ENCODE assay signal across 9 cellular contexts in genomic region chr17:81494984-81495383, GRCh38. TPM values are rescaled to one million over a fixed set of nuclear protein-coding genes. Genes with fewer than 3 reads are reported as not detected.
DNase-seq lines count a peak whose midpoint lies in the region; ATAC-seq, FAIRE-seq and TF ChIP-seq lines count a peak whose summit lies in the region.
"Had no signal": no experiment of that assay in that cellular context is flagged by ENCODE, and none has a peak within 500 bp of the region (broad histone marks: within the 10 kb centered on the region; RNA-seq: fewer than 3 reads in every experiment).

No MANE protein-coding gene starts in this region.

- no peak overlapping the region for H3K4me3 Mint-ChIP-seq in immature natural killer cell

- intact Hi-C loops in head of caudate nucleus (cut with DNase I), result no loop called here

- ATAC-seq in GM18505 (IDR thresholded peaks at IDR 0.05; ENCODE audit: unreplicated experiment), result no peak

- FAIRE-seq in HTR-8/SVneo (lab: Jason Lieb, UNC) (peak; percentile 33), frontal cortex (lab: Jason Lieb, UNC) (no peak)

- H3K27me3 Mint-ChIP-seq in immature natural killer cell (ENCODE audit: low read depth in 3 of 3), result peaks cover 4 to 9% (median 5%) of the 10 kb centered on the region in 3 donors

- TF ChIP-seq POLR2A in GM18505 (IDR thresholded peaks at IDR 0.05; ENCODE audit: borderline replicate concordance, extremely low read depth, insufficient read depth, insufficient read length), result no peak

- no peaks in the 10 kb centered on the region for H3K9me3 Mint-ChIP-seq in immature natural killer cell

- DNase-seq in DMS 273 treated with DMSO at 0.1 percent for 48 hours (lab: John Stamatoyannopoulos, UW) (peak; percentile 89), HTR-8/SVneo (ENCODE audit: insufficient read length, low spot score) (no peak), OCI-M1 (lab: John Stamatoyannopoulos, UW) (peak; percentile 47), head of caudate nucleus (peak in 39 of 42 donors; percentile 58 to 91 (median 78)), cerebellum (ENCODE audit: low spot score) (no peak), immature natural killer cell (no peak), frontal cortex (ENCODE audit: low spot score in 2 of 2) (no peak)

- H3K4me1 Mint-ChIP-seq in immature natural killer cell, result no peaks in the 10 kb centered on the region

- no peaks in the 10 kb centered on the region for H3K36me3 Mint-ChIP-seq in immature natural killer cell

- H3K27ac Mint-ChIP-seq in immature natural killer cell, result no peak overlapping the region

RNA-seq across cellular contexts. Expression of gene ACTG1, which starts 17.6 kb away (rescaled TPM):
- total RNA-seq in cerebellum (4,386 TPM), frontal cortex (5,358 TPM)
- 1,000 to 10,000 TPM; 1,637 to 3,074 (median 2,788) TPM for polyA plus RNA-seq in immature natural killer cell

RNA-seq across cellular contexts. Expression of gene FSCN2, which starts 33.2 kb away (rescaled TPM):
- 4.0 TPM for total RNA-seq in cerebellum
- under 1 TPM in 1 of 3 donors, not detected in 2; 0.23 TPM for polyA plus RNA-seq in immature natural killer cell
- 4.9 TPM for total RNA-seq in frontal cortex
- polyA plus RNA-seq: liver had no signal

RNA-seq across cellular contexts. Expression of gene FAAP100, which starts 57.2 kb away (rescaled TPM):
- total RNA-seq in cerebellum (25.8 TPM), frontal cortex (21.6 TPM)
- polyA plus RNA-seq in immature natural killer cell, result 10 to 100 TPM; 11.4 to 25.0 (median 14.5) TPM

Comparison
In these comparisons a context has a peak if more than half of its experiments do, and no peak if none do; other contexts are left out.
1. DNase-seq: peak in DMS 273 treated with DMSO at 0.1 percent for 48 hours (single experiment), OCI-M1 (single experiment) and head of caudate nucleus (39 of 42); none in HTR-8/SVneo (single experiment), cerebellum (single experiment), immature natural killer cell (0 of 3) and frontal cortex (0 of 2).